ENCODE assay signal across 11 cellular contexts in genomic region chr10:83724471-83725241, GRCh38.
DNase-seq lines count a peak whose midpoint lies in the region; ATAC-seq, FAIRE-seq and TF ChIP-seq lines count a peak whose summit lies in the region.
"Had no signal": no experiment of that assay in that cellular context is flagged by ENCODE, and none has a peak within 500 bp of the region (broad histone marks: within the 10 kb centered on the region; RNA-seq: fewer than 3 reads in every experiment).

No MANE protein-coding gene starts in this region.

- intact Hi-C loops in kidney (cut with DNase I): no loop called here
- intact Hi-C loops in A673 (cut with micrococcal nuclease; ENCODE audit: unreplicated experiment): no loop called here

- CTCF ChIA-PET in A673 (lab: Charles Lee): no interaction called here

- no peak overlapping the region for H3K4me3 ChIP-seq in kidney (ENCODE audit: low read length in 2 of 2)
- no peak overlapping the region for H3K4me3 ChIP-seq in A673 (ENCODE audit: low read depth, low read length, poor library complexity, severe bottlenecking)

- ATAC-seq in GM19023 (IDR thresholded peaks at IDR 0.05; ENCODE audit: unreplicated experiment) (peak; percentile 80), GM21786 (IDR thresholded peaks at IDR 0.05; ENCODE audit: unreplicated experiment) (peak; percentile 90), HG03378 (IDR thresholded peaks at IDR 0.05; ENCODE audit: unreplicated experiment) (peak; percentile 73)

- H3K9ac ChIP-seq in kidney (ENCODE audit: low read length in 2 of 2): no peak overlapping the region

- POLR2A ChIA-PET in A673 (lab: Charles Lee; ENCODE audit: low non-redundant PET): no interaction called here

- H3K36me3 ChIP-seq in kidney (ENCODE audit: control insufficient read depth in 1 of 2, insufficient read depth in 2 of 2, low read length in 2 of 2) (no peaks in the 10 kb centered on the region), A673 (ENCODE audit: insufficient read depth, low read length, poor library complexity, severe bottlenecking) (no peaks in the 10 kb centered on the region)

- no TSS peak for BruUV-seq in A673 (replicated peaks; lab: Mats Ljungman, UMichigan)

- H3K9me3 ChIP-seq in kidney (ENCODE audit: control insufficient read depth in 1 of 2, low read length in 2 of 2) (peaks cover 0 to 3% of the 10 kb centered on the region in 2 donors), A673 (ENCODE audit: low read depth, low read length, poor library complexity, severe bottlenecking) (peaks cover 5% of the 10 kb centered on the region)

- no peaks in the 10 kb centered on the region for H3K27me3 ChIP-seq in A673 (replicated peaks; ENCODE audit: insufficient read depth, low read depth, low read length, poor library complexity)

- H3K27ac ChIP-seq in kidney (ENCODE audit: low read depth in 2 of 2, low read length in 2 of 2) (no peak overlapping the region), A673 (ENCODE audit: low read depth, low read length, poor library complexity, severe bottlenecking) (no peak overlapping the region)

- DNase-seq in superior temporal gyrus (ENCODE audit: extremely low spot score): peak; percentile 77
- no peak for DNase-seq in stimulated activated CD4-positive, alpha-beta T cell treated with anti-CD3 and anti-CD28 coated beads, Interleukin-15, amount 100 ng/mL, for 24 hours
- no peak for DNase-seq in kidney
- no peak for DNase-seq in A673 (ENCODE audit: low spot score)
- DNase-seq: activated effector memory CD4-positive, alpha-beta T cell treated with Interleukin-2 at 50 U/mL for 16 hours; central memory CD4-positive, alpha-beta T cell; NCI-H2227 treated with DMSO at 0.1 percent for 48 hours; nucleus accumbens had no signal

- FAIRE-seq in kidney (lab: Jason Lieb, UNC): no peak

- H3K4me1 ChIP-seq in kidney (ENCODE audit: control insufficient read depth in 1 of 2, insufficient read depth in 1 of 2, low read depth in 1 of 2, low read length in 2 of 2) (no peaks in the 10 kb centered on the region), A673 (ENCODE audit: insufficient read depth, low read length, poor library complexity, severe bottlenecking) (no peaks in the 10 kb centered on the region)

- TF ChIP-seq CTCF in kidney (IDR thresholded peaks at IDR 0.05; ENCODE audit: borderline replicate concordance, extremely low read depth, insufficient read depth) (no peak), A673 (conservative IDR thresholded peaks at IDR 0.05; ENCODE audit: low read depth, low read length) (no peak)
